8 cellular contexts compared by ENCODE assay signal in the genomic region with DNA sequence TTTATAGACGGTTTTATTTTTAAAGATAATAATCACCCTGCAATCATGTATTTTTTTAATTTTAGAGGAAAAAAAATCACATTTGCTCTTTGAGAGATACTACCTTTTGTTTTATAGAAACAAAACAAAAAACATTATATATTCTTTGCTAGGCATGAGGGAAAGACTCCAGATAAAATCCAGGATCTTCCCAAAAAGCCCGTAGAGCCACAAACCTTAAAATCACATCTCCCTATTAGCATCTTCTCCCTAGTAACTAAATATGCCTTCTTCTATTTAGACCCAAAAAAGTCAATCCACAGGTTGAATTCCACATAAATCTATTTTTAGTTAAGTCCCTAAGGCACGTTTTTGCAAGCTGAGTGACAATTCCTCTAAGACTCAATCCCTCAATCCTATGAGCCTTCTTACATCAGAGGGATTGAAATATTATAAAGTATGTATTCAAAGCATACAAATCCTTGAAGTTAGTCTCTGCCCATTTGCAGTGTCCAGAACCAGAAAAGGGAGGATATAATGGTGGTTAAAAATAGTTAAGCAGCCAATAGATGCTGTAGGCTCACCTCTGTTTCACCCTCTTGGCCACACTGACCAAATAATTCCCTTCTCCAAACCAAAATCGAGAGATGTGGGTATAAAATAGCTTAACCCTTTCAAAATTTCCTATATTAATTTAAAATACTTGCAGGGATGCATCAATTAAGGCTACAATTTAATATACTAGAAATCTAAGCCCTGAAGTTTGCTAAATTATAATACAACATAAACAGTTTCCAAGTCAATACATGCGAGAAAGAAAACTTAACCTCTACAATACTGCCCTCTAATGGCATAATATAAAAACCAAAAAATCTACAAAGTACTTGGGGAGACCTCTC.
A peak's percentile ranks its signal among the peaks of the same experiment; 100 is the strongest.
DNase-seq lines count a peak whose midpoint lies in the region; ATAC-seq, FAIRE-seq and TF ChIP-seq lines count a peak whose summit lies in the region.

No MANE protein-coding gene starts in this region.

- no peak for ATAC-seq in HG03097 (IDR thresholded peaks at IDR 0.05; ENCODE audit: low FRiP score, unreplicated experiment)
- ATAC-seq in GM21717 (IDR thresholded peaks at IDR 0.05; ENCODE audit: unreplicated experiment) = no peak

- H3K4me1 ChIP-seq in cardiac muscle cell (ENCODE audit: low read depth) (peaks cover 57% of the 10 kb centered on the region), small intestine (ENCODE audit: control insufficient read depth in 2 of 2, insufficient read depth in 1 of 2, low read depth in 1 of 2, low read length in 1 of 2) (peaks cover 0 to 1% of the 10 kb centered on the region in 2 donors)

- no peaks in the 10 kb centered on the region for H3K27me3 ChIP-seq in cardiac muscle cell
- no peaks in the 10 kb centered on the region for H3K27me3 ChIP-seq in small intestine (ENCODE audit: control insufficient read depth in 2 of 2, insufficient read depth in 2 of 2, low read length in 2 of 2)

- H3K4me3 ChIP-seq in cardiac muscle cell (peak overlapping the region; percentile 93), iPS-11a (ENCODE audit: low read depth, low read length) (peak overlapping the region; percentile 58), small intestine (ENCODE audit: low read depth in 1 of 2, low read length in 2 of 2) (peak overlapping the region; percentile 70 to 75)

- FAIRE-seq in small intestine (lab: Jason Lieb, UNC) = peak; percentile 96

- intact Hi-C loops in cardiac septum (cut with DNase I) = loop anchor here (1.0 to 2.0 kb wide), 7 partner anchors 131 to 533 kb away; no protein-coding TSS in a partner anchor

- H3K27ac ChIP-seq in cardiac muscle cell (peak overlapping the region; percentile 74), small intestine (ENCODE audit: low read depth in 1 of 2, low read length in 1 of 2) (peak overlapping the region in 1 of 2 donors; percentile 13)

- 1 to 7% (median 5%) methylated on average over 5 of the region's 5 CpGs for WGBS in small intestine, 3 donors

- H3K9me3 ChIP-seq in cardiac muscle cell (ENCODE audit: low read depth) (no peaks in the 10 kb centered on the region), small intestine (ENCODE audit: control insufficient read depth, low read depth) (no peaks in the 10 kb centered on the region)

- H3K36me3 ChIP-seq in cardiac muscle cell (peaks cover 20% of the 10 kb centered on the region), small intestine (ENCODE audit: control insufficient read depth in 2 of 2, insufficient read depth in 2 of 2, low read length in 2 of 2) (no peaks in the 10 kb centered on the region)

- DNase-seq in cardiac muscle cell (ENCODE audit: low read depth in 1 of 2, low spot score in 1 of 2) (peak; percentile 49 to 57), cardiac septum (ENCODE audit: low spot score) (no peak), NCI-H2171 treated with DMSO at 0.1 percent for 48 hours (lab: John Stamatoyannopoulos, UW) (peak; percentile 54), amniotic epithelial cell (ENCODE audit: low read depth) (peak; percentile 49), small intestine (peak; percentile 56)

- TF ChIP-seq CTCF in cardiac muscle cell (IDR thresholded peaks at IDR 0.05; ENCODE audit: low read depth, low read length) = peak; percentile 36
